12 cellular contexts compared by ENCODE assay signal in the genomic region with DNA sequence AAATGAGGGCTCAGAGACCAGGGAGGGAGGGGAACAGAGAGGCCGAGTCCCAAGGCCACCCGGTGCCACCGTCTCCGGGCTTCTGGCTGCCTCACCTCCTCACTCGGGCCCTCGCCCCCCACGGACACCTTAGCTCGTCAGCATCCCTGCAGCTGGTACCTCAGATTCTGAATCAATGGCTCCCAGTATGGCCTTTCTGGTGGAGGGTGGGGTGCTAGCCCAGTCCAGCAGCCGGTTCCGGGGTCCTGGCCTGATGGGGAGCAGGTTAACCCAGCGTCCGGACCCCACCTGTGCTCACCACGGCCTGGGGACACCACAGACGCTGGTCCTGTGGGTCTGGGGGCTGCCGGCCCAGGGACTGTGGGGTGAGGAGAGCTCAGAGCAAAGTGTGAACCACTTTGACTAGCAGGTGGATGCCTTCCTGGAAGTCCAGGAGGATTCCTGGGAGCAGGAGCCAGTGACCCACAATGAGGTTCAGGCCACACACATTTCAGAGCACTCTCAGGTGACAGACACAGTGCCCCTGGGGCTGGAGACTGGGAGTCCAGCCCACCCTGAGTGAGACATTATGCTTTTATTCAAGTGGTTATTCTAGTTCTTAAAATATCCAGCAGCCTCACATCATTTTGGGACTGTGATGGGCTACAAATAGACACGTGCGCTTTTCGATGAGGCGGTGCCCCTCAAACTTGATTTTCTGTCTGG. TPM values are rescaled to one million over a fixed set of nuclear protein-coding genes. Genes with fewer than 3 reads are reported as not detected.
DNase-seq lines count a peak whose midpoint lies in the region; ATAC-seq, FAIRE-seq and TF ChIP-seq lines count a peak whose summit lies in the region.
"Had no signal": no experiment of that assay in that cellular context is flagged by ENCODE, and none has a peak within 500 bp of the region (broad histone marks: within the 10 kb centered on the region; RNA-seq: fewer than 3 reads in every experiment).

No MANE protein-coding gene starts in this region.

- H3K27me3 ChIP-seq in stomach = peaks cover 0 to 47% (median 23%) of the 10 kb centered on the region in 3 donors
- H3K27me3 ChIP-seq: MG63 had no signal

- no peaks in the 10 kb centered on the region for H3K36me3 ChIP-seq in stomach

- no peak for DNase-seq in A549 (ENCODE audit: low read depth in 1 of 2, low spot score in 1 of 2)
- DNase-seq in GM12865 (ENCODE audit: low read depth) = no peak
- DNase-seq in activated T-helper 2 cell treated with anti-CD3 and anti-CD28 coated beads, Interferon-gamma antibody, Interleukin-2, Interleukin-4, amounts not matched to agents 10 μg/mL and 5 μg/mL and 100 μg/mL, durations not matched to agents 14 hours and 24 hours and 36 hours (ENCODE audit: low spot score) = no peak
- DNase-seq in mesothelial cell of epicardium (ENCODE audit: low spot score in 2 of 2, unreplicated experiment in 2 of 2) = peak in 1 of 2 experiments; percentile 38
- no peak for DNase-seq in stomach
- no peak for DNase-seq in GM19238 (ENCODE audit: insufficient read length, low spot score)
- no peak for DNase-seq in NCI-H774 (lab: John Stamatoyannopoulos, UW)
- DNase-seq: DMS79; effector memory CD4-positive, alpha-beta T cell; MG63 had no signal

- POLR2A ChIA-PET in A549 (lab: Yijun Ruan, JAX) = no interaction called here

- no peaks in the 10 kb centered on the region for H3K9me3 ChIP-seq in A549
- no peaks in the 10 kb centered on the region for H3K9me3 ChIP-seq in stomach
- H3K9me3 ChIP-seq: MG63 had no signal

- CTCF ChIA-PET in A549 (lab: Yijun Ruan, JAX) = interaction anchor here (1.7 kb wide), 1 partner anchor 58 kb away, joined by 6 read pairs; no protein-coding TSS in a partner anchor

- no peaks in the 10 kb centered on the region for H3K9me3 Mint-ChIP-seq in activated T-helper 2 cell treated with anti-CD3 and anti-CD28 coated beads, Interferon-gamma antibody, Interleukin-2, Interleukin-4, amounts not matched to agents 10 μg/mL and 5 μg/mL and 100 μg/mL, durations not matched to agents 14 hours and 24 hours and 36 hours
- H3K9me3 Mint-ChIP-seq in mesothelial cell of epicardium = peaks cover 5% of the 10 kb centered on the region

- H3K4me3 ChIP-seq in A549 (no peak overlapping the region), GM12865 (ENCODE audit: low read depth, low read length) (peak overlapping the region; percentile 54), stomach (no peak overlapping the region)
- H3K4me3 ChIP-seq: MG63 had no signal

- peaks cover 14% of the 10 kb centered on the region; the same call in 2 of the 3 replicates for H3K4me1 ChIP-seq in A549
- H3K4me1 ChIP-seq in stomach = peaks cover 12 to 23% (median 15%) of the 10 kb centered on the region in 4 donors

- TF ChIP-seq CTCF in A549 (IDR thresholded peaks at IDR 0.05) (no peak), GM12865 (IDR thresholded peaks at IDR 0.05; ENCODE audit: insufficient read depth, low read depth, low read length, missing control alignments) (no peak), mesothelial cell of epicardium (IDR thresholded peaks at IDR 0.05; ENCODE audit: unreplicated experiment) (no peak), stomach (IDR thresholded peaks at IDR 0.05) (no peak)

- ATAC-seq in A549 (no peak), GM19324 (IDR thresholded peaks at IDR 0.05; ENCODE audit: low FRiP score, unreplicated experiment) (no peak)

- peak overlapping the region in 1 of 2 experiments; percentile 95; a peak in 4 of 6 replicates for H3K27ac ChIP-seq in A549
- no peak overlapping the region for H3K27ac ChIP-seq in stomach

- H3K27me3 Mint-ChIP-seq in activated T-helper 2 cell treated with anti-CD3 and anti-CD28 coated beads, Interferon-gamma antibody, Interleukin-2, Interleukin-4, amounts not matched to agents 10 μg/mL and 5 μg/mL and 100 μg/mL, durations not matched to agents 14 hours and 24 hours and 36 hours (ENCODE audit: low read depth) = no peaks in the 10 kb centered on the region
- peaks cover 8% of the 10 kb centered on the region for H3K27me3 Mint-ChIP-seq in mesothelial cell of epicardium (ENCODE audit: low read depth)

- peak overlapping the region; percentile 91 for H3K27ac Mint-ChIP-seq in activated T-helper 2 cell treated with anti-CD3 and anti-CD28 coated beads, Interferon-gamma antibody, Interleukin-2, Interleukin-4, amounts not matched to agents 10 μg/mL and 5 μg/mL and 100 μg/mL, durations not matched to agents 14 hours and 24 hours and 36 hours
- peak overlapping the region; percentile 97 for H3K27ac Mint-ChIP-seq in mesothelial cell of epicardium

- H3K36me3 Mint-ChIP-seq in activated T-helper 2 cell treated with anti-CD3 and anti-CD28 coated beads, Interferon-gamma antibody, Interleukin-2, Interleukin-4, amounts not matched to agents 10 μg/mL and 5 μg/mL and 100 μg/mL, durations not matched to agents 14 hours and 24 hours and 36 hours (ENCODE audit: low read depth) = peaks cover 53% of the 10 kb centered on the region
- H3K36me3 Mint-ChIP-seq in mesothelial cell of epicardium = peaks cover 9% of the 10 kb centered on the region

- intact Hi-C loops in activated T-helper 2 cell treated with anti-CD3 and anti-CD28 coated beads, Interferon-gamma antibody, Interleukin-2, Interleukin-4, amounts not matched to agents 10 μg/mL and 5 μg/mL and 100 μg/mL, durations not matched to agents 14 hours and 24 hours and 36 hours (cut with micrococcal nuclease) = loop anchor here (5.0 kb wide), 2 partner anchors 38 to 83 kb away; no protein-coding TSS in a partner anchor
- intact Hi-C loops in stomach (cut with DNase I; ENCODE audit: low total_unique reads) = no loop called here

- peak overlapping the region; percentile 71 for H3K4me3 Mint-ChIP-seq in activated T-helper 2 cell treated with anti-CD3 and anti-CD28 coated beads, Interferon-gamma antibody, Interleukin-2, Interleukin-4, amounts not matched to agents 10 μg/mL and 5 μg/mL and 100 μg/mL, durations not matched to agents 14 hours and 24 hours and 36 hours (ENCODE audit: low read depth)
- peak overlapping the region; percentile 52 for H3K4me3 Mint-ChIP-seq in mesothelial cell of epicardium

- no peak for TF ChIP-seq EP300 in A549 (IDR thresholded peaks at IDR 0.05)
- TF ChIP-seq EP300 in stomach (IDR thresholded peaks at IDR 0.05) = no peak

- no peak for FAIRE-seq in A549 (lab: Jason Lieb, UNC)
- FAIRE-seq: keratinocyte had no signal

- WGBS in A549 (ENCODE audit: missing lambda C conversion rate) = 88% methylated on average over 12 of the region's 19 CpGs
- WGBS in stomach, 5 donors = 79 to 86% (median 80%) methylated on average over 14 to 19 of the region's 19 CpGs

- TF ChIP-seq RAD21 in A549 (conservative IDR thresholded peaks at IDR 0.05 in 1 of 2, IDR thresholded peaks at IDR 0.05 in 1 of 2) = no peak

- TF ChIP-seq POLR2A in A549 (IDR thresholded peaks at IDR 0.05; ENCODE audit: low read length) = no peak
- TF ChIP-seq POLR2A in stomach (IDR thresholded peaks at IDR 0.05) = no peak

- H3K4me2 ChIP-seq in A549 = peak overlapping the region; percentile 100; the same call in 1 of the 3 replicates

- peaks cover 69% of the 10 kb centered on the region for H3K4me1 Mint-ChIP-seq in activated T-helper 2 cell treated with anti-CD3 and anti-CD28 coated beads, Interferon-gamma antibody, Interleukin-2, Interleukin-4, amounts not matched to agents 10 μg/mL and 5 μg/mL and 100 μg/mL, durations not matched to agents 14 hours and 24 hours and 36 hours (ENCODE audit: low read depth)
- H3K4me1 Mint-ChIP-seq in mesothelial cell of epicardium = peaks cover 34% of the 10 kb centered on the region

TF ChIP-seq in A549, 52 proteins besides CTCF, POLR2A, EP300 and RAD21 (continues in another document):
- TF ChIP-seq ESRRA (IDR thresholded peaks at IDR 0.05; ENCODE audit: borderline replicate concordance, low read length) (no peak), HOXB5 (CRISPR knock-in tag; IDR thresholded peaks at IDR 0.05) (no peak), CEBPB (IDR thresholded peaks at IDR 0.05) (no peak), NR3C1 (IDR thresholded peaks at IDR 0.05) (no peak), CHD2 (IDR thresholded peaks at IDR 0.05; ENCODE audit: low read length, partially characterized antibody) (no peak), FOXS1 (CRISPR knock-in tag; IDR thresholded peaks at IDR 0.05) (no peak)
- TF ChIP-seq, protein P1, sequence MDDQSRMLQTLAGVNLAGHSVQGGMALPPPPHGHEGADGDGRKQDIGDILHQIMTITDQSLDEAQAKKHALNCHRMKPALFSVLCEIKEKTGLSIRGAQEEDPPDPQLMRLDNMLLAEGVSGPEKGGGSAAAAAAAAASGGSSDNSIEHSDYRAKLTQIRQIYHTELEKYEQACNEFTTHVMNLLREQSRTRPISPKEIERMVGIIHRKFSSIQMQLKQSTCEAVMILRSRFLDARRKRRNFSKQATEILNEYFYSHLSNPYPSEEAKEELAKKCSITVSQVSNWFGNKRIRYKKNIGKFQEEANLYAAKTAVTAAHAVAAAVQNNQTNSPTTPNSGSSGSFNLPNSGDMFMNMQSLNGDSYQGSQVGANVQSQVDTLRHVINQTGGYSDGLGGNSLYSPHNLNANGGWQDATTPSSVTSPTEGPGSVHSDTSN (IDR thresholded peaks at IDR 0.05) = no peak
- TF ChIP-seq, protein P2, sequence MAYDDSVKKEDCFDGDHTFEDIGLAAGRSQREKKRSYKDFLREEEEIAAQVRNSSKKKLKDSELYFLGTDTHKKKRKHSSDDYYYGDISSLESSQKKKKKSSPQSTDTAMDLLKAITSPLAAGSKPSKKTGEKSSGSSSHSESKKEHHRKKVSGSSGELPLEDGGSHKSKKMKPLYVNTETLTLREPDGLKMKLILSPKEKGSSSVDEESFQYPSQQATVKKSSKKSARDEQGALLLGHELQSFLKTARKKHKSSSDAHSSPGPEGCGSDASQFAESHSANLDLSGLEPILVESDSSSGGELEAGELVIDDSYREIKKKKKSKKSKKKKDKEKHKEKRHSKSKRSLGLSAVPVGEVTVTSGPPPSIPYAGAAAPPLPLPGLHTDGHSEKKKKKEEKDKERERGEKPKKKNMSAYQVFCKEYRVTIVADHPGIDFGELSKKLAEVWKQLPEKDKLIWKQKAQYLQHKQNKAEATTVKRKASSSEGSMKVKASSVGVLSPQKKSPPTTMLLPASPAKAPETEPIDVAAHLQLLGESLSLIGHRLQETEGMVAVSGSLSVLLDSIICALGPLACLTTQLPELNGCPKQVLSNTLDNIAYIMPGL (CRISPR knock-in tag; IDR thresholded peaks at IDR 0.05; ENCODE audit: borderline replicate concordance) = no peak

RNA-seq across cellular contexts. Expression of a gene that starts 53.3 kb away (rescaled TPM):
- polyA plus RNA-seq in A549 (2011; rRNA removed) = 1.2 and 1.4 TPM in 2 replicates
- polyA plus RNA-seq in A549 (2012; cell fraction: cytosol; rRNA removed) = 2.2 and 3.8 TPM in 2 replicates
- 7.3 and 7.8 TPM in 2 replicates for polyA plus RNA-seq in A549 (2012; cell fraction: nucleus; rRNA removed)
- 1.7 to 2.3 TPM (median 1.8 TPM) in 3 replicates for polyA plus RNA-seq in A549 (2017; fragmentation: RNase III; extraction: RNeasy Plus Mini Kit Qiagen cat#74134 plus additional on column Dnase treatment)
- 0.70 and 1.5 TPM in 2 replicates for polyA minus RNA-seq in A549 (2011; rRNA and poly(A)+ RNA removed)
- 33.3 and 34.9 TPM in 2 replicates for total RNA-seq in activated T-helper 2 cell treated with anti-CD3 and anti-CD28 coated beads, Interferon-gamma antibody, Interleukin-2, Interleukin-4, amounts not matched to agents 10 μg/mL and 5 μg/mL and 100 μg/mL, durations not matched to agents 14 hours and 24 hours and 36 hours
- 10.7 to 12.7 TPM (median 10.9 TPM) in 3 replicates for total RNA-seq in mesothelial cell of epicardium
- total RNA-seq in stomach = 10 to 100 TPM in 1 of 5 donors, 1 to 10 TPM in 2, under 1 TPM in 1, not detected in 1; 0.92 to 47.8 (median 1.3) TPM
- 1 to 10 TPM in 1 of 3 donors, under 1 TPM in 2; 0.63 to 1.1 (median 0.93) TPM for polyA plus RNA-seq in stomach
